In genomic region chr13:21014666-21015170, GRCh38 we compare ENCODE assay signal across 9 cellular contexts. TPM values are rescaled to one million over a fixed set of nuclear protein-coding genes. Genes with fewer than 3 reads are reported as not detected.
DNase-seq lines count a peak whose midpoint lies in the region; ATAC-seq and TF ChIP-seq lines count a peak whose summit lies in the region.
"Had no signal": no experiment of that assay in that cellular context is flagged by ENCODE, and none has a peak within 500 bp of the region (broad histone marks: within the 10 kb centered on the region; RNA-seq: fewer than 3 reads in every experiment).

No MANE protein-coding gene starts in this region.

- BruUV-seq in Caco-2 (replicated peaks; lab: Mats Ljungman, UMichigan), result no TSS peak

- H3K4me1 Mint-ChIP-seq in Caco-2 (ENCODE audit: low read depth, unreplicated experiment), result peaks cover 46% of the 10 kb centered on the region

- peaks cover 40% of the 10 kb centered on the region for H3K4me1 ChIP-seq in Caco-2
- H3K4me1 ChIP-seq in rectal smooth muscle tissue (ENCODE audit: control insufficient read depth, insufficient read depth, low read length), result peaks cover 48% of the 10 kb centered on the region

- H3K27ac Mint-ChIP-seq in Caco-2 (ENCODE audit: unreplicated experiment), result peak overlapping the region; percentile 59

- DNase-seq in Caco-2 (no peak), cardiac septum (ENCODE audit: low spot score) (peak; percentile 79), NCI-H2081 (lab: John Stamatoyannopoulos, UW) (no peak), NOMO-1 treated with DMSO at 0.1 percent for 48 hours (lab: John Stamatoyannopoulos, UW; ENCODE audit: unreplicated experiment) (no peak)
- DNase-seq: NCI-H1930 had no signal

- POLR2A ChIA-PET in Caco-2 (lab: Charles Lee), result no interaction called here

- H3K9me3 ChIP-seq in Caco-2, result no peaks in the 10 kb centered on the region

- peaks cover 87% of the 10 kb centered on the region for H3K36me3 Mint-ChIP-seq in Caco-2 (ENCODE audit: insufficient read depth, unreplicated experiment)

- H3K27ac ChIP-seq in rectal smooth muscle tissue (ENCODE audit: low read depth, low read length), result peak overlapping the region; percentile 51

- H3K27me3 ChIP-seq in Caco-2 (replicated peaks; ENCODE audit: control insufficient read depth, insufficient read depth, low read length), result no peaks in the 10 kb centered on the region
- H3K27me3 ChIP-seq in rectal smooth muscle tissue (ENCODE audit: control insufficient read depth, insufficient read depth, low read length), result no peaks in the 10 kb centered on the region

- H3K36me3 ChIP-seq in Caco-2 (ENCODE audit: control insufficient read depth, insufficient read depth, low read length) (no peaks in the 10 kb centered on the region; the same call in none of the 2 replicates), rectal smooth muscle tissue (ENCODE audit: control insufficient read depth, insufficient read depth, low read length) (no peaks in the 10 kb centered on the region)

- no peaks in the 10 kb centered on the region for H3K27me3 Mint-ChIP-seq in Caco-2 (ENCODE audit: insufficient read depth, unreplicated experiment)

- CTCF ChIA-PET in Caco-2 (lab: Charles Lee), result no interaction called here

- H3K4me3 ChIP-seq in Caco-2 (ENCODE audit: low read depth, low read length) (no peak overlapping the region), rectal smooth muscle tissue (ENCODE audit: low read length) (no peak overlapping the region)

- no peak overlapping the region for H3K9ac ChIP-seq in rectal smooth muscle tissue (ENCODE audit: low read length)

- no peak for TF ChIP-seq CTCF in Caco-2 (IDR thresholded peaks at IDR 0.05; ENCODE audit: insufficient read depth in 1 of 2, low read depth in 1 of 2, low read length in 1 of 2, severe bottlenecking in 1 of 2, unreplicated experiment in 1 of 2)

- intact Hi-C loops in Caco-2 (cut with micrococcal nuclease; ENCODE audit: unreplicated experiment) (loop anchor here (5.0 kb wide), 2 partner anchors 33 to 62 kb away; no protein-coding TSS in a partner anchor), cardiac septum (cut with DNase I) (no loop called here)

- H3K4me3 Mint-ChIP-seq in Caco-2 (ENCODE audit: unreplicated experiment), result no peak overlapping the region

- no peaks in the 10 kb centered on the region for H3K9me3 Mint-ChIP-seq in Caco-2 (ENCODE audit: unreplicated experiment)

- ATAC-seq in SK-N-SH treated with all-trans-retinoic acid at 6 μM for 48 hours, result peak; percentile 50
- no peak for ATAC-seq in HG03175 (IDR thresholded peaks at IDR 0.05; ENCODE audit: unreplicated experiment)
- ATAC-seq in HG03520 (IDR thresholded peaks at IDR 0.05; ENCODE audit: unreplicated experiment), result no peak

TF ChIP-seq in SK-N-SH treated with all-trans-retinoic acid at 6 μM for 48 hours, 23 proteins besides CTCF, POLR2A, EP300 and RAD21:
- TF ChIP-seq, protein P1, sequence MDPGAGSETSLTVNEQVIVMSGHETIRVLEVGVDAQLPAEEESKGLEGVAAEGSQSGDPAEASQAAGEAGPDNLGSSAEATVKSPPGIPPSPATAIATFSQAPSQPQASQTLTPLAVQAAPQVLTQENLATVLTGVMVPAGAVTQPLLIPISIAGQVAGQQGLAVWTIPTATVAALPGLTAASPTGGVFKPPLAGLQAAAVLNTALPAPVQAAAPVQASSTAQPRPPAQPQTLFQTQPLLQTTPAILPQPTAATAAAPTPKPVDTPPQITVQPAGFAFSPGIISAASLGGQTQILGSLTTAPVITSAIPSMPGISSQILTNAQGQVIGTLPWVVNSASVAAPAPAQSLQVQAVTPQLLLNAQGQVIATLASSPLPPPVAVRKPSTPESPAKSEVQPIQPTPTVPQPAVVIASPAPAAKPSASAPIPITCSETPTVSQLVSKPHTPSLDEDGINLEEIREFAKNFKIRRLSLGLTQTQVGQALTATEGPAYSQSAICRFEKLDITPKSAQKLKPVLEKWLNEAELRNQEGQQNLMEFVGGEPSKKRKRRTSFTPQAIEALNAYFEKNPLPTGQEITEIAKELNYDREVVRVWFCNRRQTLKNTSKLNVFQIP (CRISPR knock-in tag; IDR thresholded peaks at IDR 0.05; ENCODE audit: borderline replicate concordance, low read depth), result no peak
- TF ChIP-seq ZFP3 (CRISPR knock-in tag; IDR thresholded peaks at IDR 0.05) (no peak), GLIS3 (CRISPR knock-in tag; IDR thresholded peaks at IDR 0.05) (no peak), CSDC2 (CRISPR knock-in tag; IDR thresholded peaks at IDR 0.05) (no peak), ESRRG (CRISPR knock-in tag; IDR thresholded peaks at IDR 0.05) (no peak), ZNF8 (CRISPR knock-in tag; IDR thresholded peaks at IDR 0.05) (no peak), OSR1 (CRISPR knock-in tag; IDR thresholded peaks at IDR 0.05) (no peak), SNAI2 (CRISPR knock-in tag; IDR thresholded peaks at IDR 0.05) (no peak), CSRNP3 (CRISPR knock-in tag; IDR thresholded peaks at IDR 0.05) (no peak), ISL1 (CRISPR knock-in tag; IDR thresholded peaks at IDR 0.05) (no peak), TCF4 (CRISPR knock-in tag; IDR thresholded peaks at IDR 0.05; ENCODE audit: borderline replicate concordance) (no peak), ZFP30 (CRISPR knock-in tag; IDR thresholded peaks at IDR 0.05) (no peak), TOX (CRISPR knock-in tag; IDR thresholded peaks at IDR 0.05; ENCODE audit: borderline replicate concordance) (no peak), ZNF70 (CRISPR knock-in tag; IDR thresholded peaks at IDR 0.05) (no peak), PPARA (CRISPR knock-in tag; IDR thresholded peaks at IDR 0.05; ENCODE audit: borderline replicate concordance) (no peak), ARNTL (CRISPR knock-in tag; IDR thresholded peaks at IDR 0.05; ENCODE audit: borderline replicate concordance, low read depth) (no peak), RARB (CRISPR knock-in tag; IDR thresholded peaks at IDR 0.05) (no peak)
- TF ChIP-seq, protein P2, sequence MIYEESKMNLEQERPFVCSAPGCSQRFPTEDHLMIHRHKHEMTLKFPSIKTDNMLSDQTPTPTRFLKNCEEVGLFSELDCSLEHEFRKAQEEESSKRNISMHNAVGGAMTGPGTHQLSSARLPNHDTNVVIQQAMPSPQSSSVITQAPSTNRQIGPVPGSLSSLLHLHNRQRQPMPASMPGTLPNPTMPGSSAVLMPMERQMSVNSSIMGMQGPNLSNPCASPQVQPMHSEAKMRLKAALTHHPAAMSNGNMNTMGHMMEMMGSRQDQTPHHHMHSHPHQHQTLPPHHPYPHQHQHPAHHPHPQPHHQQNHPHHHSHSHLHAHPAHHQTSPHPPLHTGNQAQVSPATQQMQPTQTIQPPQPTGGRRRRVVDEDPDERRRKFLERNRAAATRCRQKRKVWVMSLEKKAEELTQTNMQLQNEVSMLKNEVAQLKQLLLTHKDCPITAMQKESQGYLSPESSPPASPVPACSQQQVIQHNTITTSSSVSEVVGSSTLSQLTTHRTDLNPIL (CRISPR knock-in tag; IDR thresholded peaks at IDR 0.05; ENCODE audit: low read depth), result no peak
- TF ChIP-seq, protein P3, sequence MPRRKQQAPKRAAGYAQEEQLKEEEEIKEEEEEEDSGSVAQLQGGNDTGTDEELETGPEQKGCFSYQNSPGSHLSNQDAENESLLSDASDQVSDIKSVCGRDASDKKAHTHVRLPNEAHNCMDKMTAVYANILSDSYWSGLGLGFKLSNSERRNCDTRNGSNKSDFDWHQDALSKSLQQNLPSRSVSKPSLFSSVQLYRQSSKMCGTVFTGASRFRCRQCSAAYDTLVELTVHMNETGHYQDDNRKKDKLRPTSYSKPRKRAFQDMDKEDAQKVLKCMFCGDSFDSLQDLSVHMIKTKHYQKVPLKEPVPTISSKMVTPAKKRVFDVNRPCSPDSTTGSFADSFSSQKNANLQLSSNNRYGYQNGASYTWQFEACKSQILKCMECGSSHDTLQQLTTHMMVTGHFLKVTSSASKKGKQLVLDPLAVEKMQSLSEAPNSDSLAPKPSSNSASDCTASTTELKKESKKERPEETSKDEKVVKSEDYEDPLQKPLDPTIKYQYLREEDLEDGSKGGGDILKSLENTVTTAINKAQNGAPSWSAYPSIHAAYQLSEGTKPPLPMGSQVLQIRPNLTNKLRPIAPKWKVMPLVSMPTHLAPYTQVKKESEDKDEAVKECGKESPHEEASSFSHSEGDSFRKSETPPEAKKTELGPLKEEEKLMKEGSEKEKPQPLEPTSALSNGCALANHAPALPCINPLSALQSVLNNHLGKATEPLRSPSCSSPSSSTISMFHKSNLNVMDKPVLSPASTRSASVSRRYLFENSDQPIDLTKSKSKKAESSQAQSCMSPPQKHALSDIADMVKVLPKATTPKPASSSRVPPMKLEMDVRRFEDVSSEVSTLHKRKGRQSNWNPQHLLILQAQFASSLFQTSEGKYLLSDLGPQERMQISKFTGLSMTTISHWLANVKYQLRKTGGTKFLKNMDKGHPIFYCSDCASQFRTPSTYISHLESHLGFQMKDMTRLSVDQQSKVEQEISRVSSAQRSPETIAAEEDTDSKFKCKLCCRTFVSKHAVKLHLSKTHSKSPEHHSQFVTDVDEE (CRISPR knock-in tag; IDR thresholded peaks at IDR 0.05), result no peak
TF ChIP-seq in SK-N-SH treated with all-trans-retinoic acid at 6 μM for 48 hours: peak in this region for 0.

RNA-seq across cellular contexts. Expression of gene LATS2, which starts 46.7 kb away (rescaled TPM):
- total RNA-seq in Caco-2 (2022), result 41.9 and 45.6 TPM in 2 replicates
- 27.8 TPM for total RNA-seq in cardiac septum
